8 cellular contexts compared by ENCODE assay signal in genomic region chr17:2347805-2348685, GRCh38. TPM values are rescaled to one million over a fixed set of nuclear protein-coding genes. Genes with fewer than 3 reads are reported as not detected.
DNase-seq lines count a peak whose midpoint lies in the region; ATAC-seq and TF ChIP-seq lines count a peak whose summit lies in the region.

No MANE protein-coding gene starts in this region.

- intact Hi-C loops in breast epithelium (cut with DNase I; ENCODE audit: low total_unique reads) (no loop called here), vagina (cut with DNase I) (no loop called here)

- TF ChIP-seq CTCF in breast epithelium (IDR thresholded peaks at IDR 0.05) (no peak), vagina (IDR thresholded peaks at IDR 0.05) (no peak)

- H3K36me3 ChIP-seq in breast epithelium (no peaks in the 10 kb centered on the region), vagina (peaks cover 0 to 7% of the 10 kb centered on the region in 2 donors)

- no peaks in the 10 kb centered on the region for H3K4me1 ChIP-seq in breast epithelium
- peaks cover 10% of the 10 kb centered on the region for H3K4me1 ChIP-seq in vagina

- H3K9me3 ChIP-seq in breast epithelium (no peaks in the 10 kb centered on the region), vagina (no peaks in the 10 kb centered on the region)

- no peaks in the 10 kb centered on the region for H3K27me3 ChIP-seq in breast epithelium
- H3K27me3 ChIP-seq in vagina: no peaks in the 10 kb centered on the region

- no peak overlapping the region for H3K4me3 ChIP-seq in breast epithelium
- no peak overlapping the region for H3K4me3 ChIP-seq in vagina

- ATAC-seq in HG02763 (IDR thresholded peaks at IDR 0.05; ENCODE audit: unreplicated experiment) (no peak), GM19395 (IDR thresholded peaks at IDR 0.05; ENCODE audit: unreplicated experiment) (no peak), GM19452 (IDR thresholded peaks at IDR 0.05; ENCODE audit: unreplicated experiment) (no peak)

- H3K27ac ChIP-seq in breast epithelium: peak overlapping the region; percentile 77 to 79
- H3K27ac ChIP-seq in vagina: peak overlapping the region; percentile 37

- peak; percentile 75 for DNase-seq in D341Med (ENCODE audit: low spot score)
- peak; percentile 79 for DNase-seq in NCI-H187 treated with DMSO at 0.1 percent for 48 hours (lab: John Stamatoyannopoulos, UW)
- peak; percentile 83 to 85 for DNase-seq in breast epithelium (ENCODE audit: low spot score in 2 of 2)
- peak; percentile 80 for DNase-seq in kidney tubule cell (ENCODE audit: low spot score)
- no peak for DNase-seq in vagina (ENCODE audit: extremely low spot score in 2 of 2)

- TF ChIP-seq POLR2A in breast epithelium (IDR thresholded peaks at IDR 0.05) (no peak), vagina (IDR thresholded peaks at IDR 0.05) (no peak)

RNA-seq across cellular contexts. Expression of gene SGSM2, which starts 10.7 kb away (rescaled TPM):
- total RNA-seq in breast epithelium (100 to 1,000 TPM in 1 of 3 donors, 10 to 100 TPM in 2; 27.8 to 125 (median 85.5) TPM), vagina (60.2 TPM)

RNA-seq across cellular contexts. Expression of gene TSR1, which starts 11.8 kb away (rescaled TPM):
- total RNA-seq in breast epithelium (10 to 100 TPM; 28.8 to 43.6 (median 43.0) TPM), vagina (17.7 TPM)

RNA-seq across cellular contexts. Expression of gene SRR, which starts 44.3 kb away (rescaled TPM):
- total RNA-seq in breast epithelium: 10 to 100 TPM in 2 of 3 donors, 1 to 10 TPM in 1; 9.7 to 13.3 (median 10.2) TPM
- 13.5 TPM for total RNA-seq in vagina

RNA-seq across cellular contexts. Expression of gene SMG6, which starts 44.5 kb away (rescaled TPM):
- total RNA-seq in breast epithelium: 10 to 100 TPM; 24.9 to 29.3 (median 29.0) TPM
- total RNA-seq in vagina: 46.2 TPM

RNA-seq across cellular contexts. Expression of gene MNT, which starts 52.8 kb away (rescaled TPM):
- 10 to 100 TPM in 1 of 3 donors, 1 to 10 TPM in 2; 7.7 to 10.2 (median 8.8) TPM for total RNA-seq in breast epithelium
- 28.5 TPM for total RNA-seq in vagina

Comparison
In these comparisons a context has a peak if more than half of its experiments do, and no peak if none do; other contexts are left out.
1. DNase-seq: peak in D341Med (single experiment), NCI-H187 treated with DMSO at 0.1 percent for 48 hours (single experiment), breast epithelium (2 of 2) and kidney tubule cell (single experiment); none in vagina (0 of 2).